Comparison of ENCODE assay signal across 27 cellular contexts in genomic region chr4:95243892-95244291, GRCh38.
"Had no signal": no experiment of that assay in that cellular context is flagged by ENCODE, and none has a peak within 500 bp of the region (broad histone marks: within the 10 kb centered on the region; RNA-seq: fewer than 3 reads in every experiment).

No MANE protein-coding gene starts in this region.

- DNase-seq: natural killer cell; occipital lobe; ovary; posterior cingulate gyrus; psoas muscle; right cardiac atrium; right lobe of liver; sigmoid colon; small intestine; stimulated activated CD4-positive, alpha-beta T cell treated with anti-CD3 and anti-CD28 coated beads, Interleukin-15, amount 100 ng/mL, for 24 hours; stimulated activated CD4-positive, alpha-beta T cell treated with anti-CD3 and anti-CD28 coated beads, Interleukin-2, amount 100 ng/mL, for 24 hours; stimulated activated CD4-positive, alpha-beta T cell treated with anti-CD3 and anti-CD28 coated beads, Interleukin-4, amount 100 ng/mL, for 1 hour; stimulated activated CD4-positive, alpha-beta T cell treated with anti-CD3 and anti-CD28 coated beads, Interleukin-4, amount 100 ng/mL, for 4 hours; stimulated activated CD8-positive, alpha-beta memory T cell treated with anti-CD3 and anti-CD28 coated beads, Interleukin-4, amount 100 ng/mL, for 48 hours; stimulated activated naive CD4-positive, alpha-beta T cell; stimulated activated naive CD8-positive, alpha-beta T cell treated with anti-CD3 and anti-CD28 coated beads, Interleukin-15, amount 100 ng/mL, for 72 hours; stimulated activated naive CD8-positive, alpha-beta T cell treated with anti-CD3 and anti-CD28 coated beads, Interleukin-15, Interleukin-2, amounts not matched to agents 100 U/mL and 50 U/mL, for 24 hours; substantia nigra; testis; tibial artery; transverse colon; upper lobe of right lung; uterus had no signal

- ATAC-seq: natural killer cell; psoas muscle; right cardiac atrium; right lobe of liver; stimulated activated memory B cell treated with anti-CD40 and anti-IgM and Interleukin-4, amounts not matched to agents 10 μg/mL and 1 μg/mL and 100 μg/mL, for 72 hours; stimulated activated naive CD8-positive, alpha-beta T cell treated with anti-CD3 and anti-CD28 coated beads, Interleukin-15, amount 100 ng/mL, for 72 hours; stimulated activated naive CD8-positive, alpha-beta T cell treated with anti-CD3 and anti-CD28 coated beads, Interleukin-15, Interleukin-2, amounts not matched to agents 100 U/mL and 50 U/mL, for 24 hours; upper lobe of right lung had no signal

- H3K27ac ChIP-seq: neural progenitor cell, ovary, parathyroid adenoma, psoas muscle, right lobe of liver, sigmoid colon, suprapubic skin, testis, tibial artery, transverse colon, upper lobe of right lung, uterus had no signal
